ENCODE assay signal across 1 cellular context in genomic region chr6:17385660-17386059, GRCh38.
TF ChIP-seq lines count a peak whose summit lies in the region.

No MANE protein-coding gene starts in this region.

TF ChIP-seq in IMR-90, 13 proteins besides CTCF, POLR2A, EP300 and RAD21:
- no peak for TF ChIP-seq CHD1 (IDR thresholded peaks at IDR 0.05; ENCODE audit: low read depth, low read length)
- peak; percentile 33; the same call in 1 of the 2 replicates for TF ChIP-seq CEBPB (IDR thresholded peaks at IDR 0.05; ENCODE audit: low read depth, low read length)
- no peak for TF ChIP-seq RFX5 (IDR thresholded peaks at IDR 0.05; ENCODE audit: low read depth, low read length)
- TF ChIP-seq NFE2L2 (IDR thresholded peaks at IDR 0.05; ENCODE audit: low read depth, low read length), result no peak
- TF ChIP-seq BHLHE40 (IDR thresholded peaks at IDR 0.05; ENCODE audit: low read depth, low read length), result peak; percentile 60
- TF ChIP-seq, protein P1, sequence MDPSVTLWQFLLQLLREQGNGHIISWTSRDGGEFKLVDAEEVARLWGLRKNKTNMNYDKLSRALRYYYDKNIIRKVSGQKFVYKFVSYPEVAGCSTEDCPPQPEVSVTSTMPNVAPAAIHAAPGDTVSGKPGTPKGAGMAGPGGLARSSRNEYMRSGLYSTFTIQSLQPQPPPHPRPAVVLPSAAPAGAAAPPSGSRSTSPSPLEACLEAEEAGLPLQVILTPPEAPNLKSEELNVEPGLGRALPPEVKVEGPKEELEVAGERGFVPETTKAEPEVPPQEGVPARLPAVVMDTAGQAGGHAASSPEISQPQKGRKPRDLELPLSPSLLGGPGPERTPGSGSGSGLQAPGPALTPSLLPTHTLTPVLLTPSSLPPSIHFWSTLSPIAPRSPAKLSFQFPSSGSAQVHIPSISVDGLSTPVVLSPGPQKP (IDR thresholded peaks at IDR 0.05; ENCODE audit: borderline replicate concordance, low read depth, low read length), result no peak
- TF ChIP-seq, protein P2, sequence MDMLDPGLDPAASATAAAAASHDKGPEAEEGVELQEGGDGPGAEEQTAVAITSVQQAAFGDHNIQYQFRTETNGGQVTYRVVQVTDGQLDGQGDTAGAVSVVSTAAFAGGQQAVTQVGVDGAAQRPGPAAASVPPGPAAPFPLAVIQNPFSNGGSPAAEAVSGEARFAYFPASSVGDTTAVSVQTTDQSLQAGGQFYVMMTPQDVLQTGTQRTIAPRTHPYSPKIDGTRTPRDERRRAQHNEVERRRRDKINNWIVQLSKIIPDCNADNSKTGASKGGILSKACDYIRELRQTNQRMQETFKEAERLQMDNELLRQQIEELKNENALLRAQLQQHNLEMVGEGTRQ (IDR thresholded peaks at IDR 0.05; ENCODE audit: low read depth, low read length), result peak; percentile 45
